Comparison of ENCODE assay signal across 15 cellular contexts in genomic region chr11:6523253-6523652, GRCh38. TPM values are rescaled to one million over a fixed set of nuclear protein-coding genes. Genes with fewer than 3 reads are reported as not detected.
DNase-seq lines count a peak whose midpoint lies in the region; ATAC-seq, FAIRE-seq and TF ChIP-seq lines count a peak whose summit lies in the region.
"Had no signal": no experiment of that assay in that cellular context is flagged by ENCODE, and none has a peak within 500 bp of the region (broad histone marks: within the 10 kb centered on the region; RNA-seq: fewer than 3 reads in every experiment).

No MANE protein-coding gene starts in this region.

- no peak overlapping the region for H4K5ac ChIP-seq in mesendoderm (ENCODE audit: low read length)

- H3K4me2 ChIP-seq in mesendoderm (ENCODE audit: low read length), result no peak overlapping the region

- no peak overlapping the region for H3K9ac ChIP-seq in mesendoderm (ENCODE audit: low read length)

- no peak overlapping the region for H3K18ac ChIP-seq in mesendoderm (ENCODE audit: low read length)

- no peak overlapping the region for H2BK120ac ChIP-seq in mesendoderm (ENCODE audit: low read depth, low read length)

- peak; percentile 51 for DNase-seq in H54 (ENCODE audit: insufficient read length, low spot score)
- peak; percentile 3 for DNase-seq in OCI-M1 (lab: John Stamatoyannopoulos, UW)
- peak; percentile 5 to 36 for DNase-seq in T47D (ENCODE audit: low read depth in 1 of 2, low spot score in 1 of 2)
- peak; percentile 19 for DNase-seq in mesendoderm
- no peak for DNase-seq in GM19238 (ENCODE audit: insufficient read length, low spot score)
- no peak for DNase-seq in NCI-H2107 (lab: John Stamatoyannopoulos, UW)
- DNase-seq: activated B cell treated with CpG ODN at 0.5 μM for 24 hours; activated naive CD8-positive, alpha-beta T cell treated with anti-CD3 and anti-CD28 coated beads, Interleukin-2, amount 10 ng/mL, durations not matched to agents 7 days and 5 days; effector memory CD4-positive, alpha-beta T cell; hippocampal formation; midbrain; NCI-H446 treated with DMSO at 0.1 percent for 48 hours had no signal

- no peak overlapping the region for H2BK15ac ChIP-seq in mesendoderm (replicated peaks; ENCODE audit: low read depth)

- H3K79me1 ChIP-seq in mesendoderm (ENCODE audit: low read length), result no peaks in the 10 kb centered on the region

- no peak overlapping the region for H3K4ac ChIP-seq in mesendoderm (ENCODE audit: low read depth, low read length)

- no peak overlapping the region for H4K8ac ChIP-seq in mesendoderm (ENCODE audit: low read depth, low read length)

- WGBS in mesendoderm (ENCODE audit: extremely low coverage, insufficient coverage, low lambda C conversion rate), result no CpG with 5 or more reads among the region's 1 CpG

- ATAC-seq in GM18861 (IDR thresholded peaks at IDR 0.05; ENCODE audit: unreplicated experiment), result no peak

- no peaks in the 10 kb centered on the region for H3K36me3 ChIP-seq in mesendoderm (ENCODE audit: control insufficient read depth, insufficient read depth, low read length)

- no peak overlapping the region for H2AK5ac ChIP-seq in mesendoderm (ENCODE audit: low read length)

- H3K27ac ChIP-seq in mesendoderm (ENCODE audit: low read depth, low read length), result no peak overlapping the region

- H2BK5ac ChIP-seq in mesendoderm (ENCODE audit: low read length), result no peak overlapping the region

- no peak overlapping the region for H3K23ac ChIP-seq in mesendoderm (ENCODE audit: low read length)

- no peak overlapping the region for H3K56ac ChIP-seq in mesendoderm (ENCODE audit: low read length)

- H3K4me1 ChIP-seq in mesendoderm (ENCODE audit: control insufficient read depth, low read depth, low read length), result no peaks in the 10 kb centered on the region

- H3K27me3 ChIP-seq in mesendoderm (ENCODE audit: insufficient read depth, low read length, poor library complexity), result no peaks in the 10 kb centered on the region

- no peak overlapping the region for H3K4me3 ChIP-seq in mesendoderm (ENCODE audit: low read length)

- peak; percentile 82 for FAIRE-seq in H54 (lab: Jason Lieb, UNC)
- FAIRE-seq: D721Med, GM12892 had no signal

- TF ChIP-seq POLR2A in H54 (IDR thresholded peaks at IDR 0.05; ENCODE audit: low read depth, low read length), result no peak

- H3K79me2 ChIP-seq in mesendoderm (ENCODE audit: control insufficient read depth, insufficient read depth, low read length), result no peaks in the 10 kb centered on the region

- in situ Hi-C loops in T47D (cut with HindIII; ENCODE audit: low pct_unique_long_range_greater_than_20kb, low sequenced_read_pairs), result no loop called here

RNA-seq across cellular contexts. Expression of gene DNHD1, which starts 26.2 kb away (rescaled TPM):
- 1.1 TPM for polyA plus RNA-seq in mesendoderm (2013, experiment 1 of 2)
- polyA plus RNA-seq in mesendoderm (2013, experiment 2 of 2), result 0.97 TPM

RNA-seq across cellular contexts. Expression of gene TIMM10B, which starts 42.0 kb away (rescaled TPM):
- polyA plus RNA-seq in mesendoderm (2013, experiment 1 of 2), result 42.1 TPM
- 40.0 TPM for polyA plus RNA-seq in mesendoderm (2013, experiment 2 of 2)

RNA-seq across cellular contexts. Expression of gene ARFIP2, which starts 42.1 kb away (rescaled TPM):
- polyA plus RNA-seq in mesendoderm (2013, experiment 1 of 2), result 36.1 TPM
- 36.6 TPM for polyA plus RNA-seq in mesendoderm (2013, experiment 2 of 2)

RNA-seq across cellular contexts. Expression of gene TRIM3, which starts 49.5 kb away (rescaled TPM):
- polyA plus RNA-seq in mesendoderm (2013, experiment 1 of 2), result 4.7 TPM
- polyA plus RNA-seq in mesendoderm (2013, experiment 2 of 2), result 4.9 TPM

Comparison
In these comparisons a context has a peak if more than half of its experiments do, and no peak if none do; other contexts are left out.
1. DNase-seq: peak in H54 (single experiment), OCI-M1 (single experiment), T47D (2 of 2) and mesendoderm (single experiment); none in GM19238 (single experiment) and NCI-H2107 (single experiment).